9 cellular contexts compared by ENCODE assay signal in the genomic region with DNA sequence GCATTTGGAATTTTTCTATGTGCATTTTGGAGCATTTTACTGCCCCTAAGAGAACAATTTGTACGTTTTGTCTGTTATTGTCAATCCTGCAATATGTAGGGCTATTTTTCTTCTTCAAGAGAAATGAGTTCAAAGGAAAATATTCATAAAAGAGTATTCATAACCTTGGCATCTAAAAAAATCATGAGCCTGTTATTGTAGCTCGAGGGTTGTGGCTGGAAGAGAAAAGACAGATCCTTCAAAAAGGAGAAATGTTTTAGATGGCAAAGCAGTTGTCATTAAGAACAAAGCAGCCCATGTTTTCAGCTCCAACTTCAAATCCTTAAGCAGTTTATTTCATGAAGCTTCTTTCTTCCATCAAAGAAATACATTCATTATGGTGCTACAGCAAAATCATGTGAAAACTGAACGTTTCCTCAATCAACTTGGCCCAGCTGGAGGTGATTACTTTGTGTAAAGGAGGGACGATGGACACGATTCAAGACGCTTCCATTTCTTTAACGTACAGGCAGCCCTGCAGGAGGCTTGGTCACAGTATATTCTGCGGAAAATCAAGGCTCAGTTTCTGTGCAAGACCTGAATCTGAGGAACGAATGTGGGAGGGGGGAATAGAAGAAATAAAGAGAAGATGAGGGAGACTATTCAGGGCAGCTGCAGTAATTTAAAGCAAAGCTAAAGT. TPM values are rescaled to one million over a fixed set of nuclear protein-coding genes. Genes with fewer than 3 reads are reported as not detected.
A peak's percentile ranks its signal among the peaks of the same experiment; 100 is the strongest.
DNase-seq lines count a peak whose midpoint lies in the region; ATAC-seq, FAIRE-seq and TF ChIP-seq lines count a peak whose summit lies in the region.
"Had no signal": no experiment of that assay in that cellular context is flagged by ENCODE, and none has a peak within 500 bp of the region (broad histone marks: within the 10 kb centered on the region; RNA-seq: fewer than 3 reads in every experiment).

No MANE protein-coding gene starts in this region.

- peaks cover 27% of the 10 kb centered on the region for H3K4me1 Mint-ChIP-seq in MCF 10A (ENCODE audit: insufficient read depth, unreplicated experiment)
- H3K4me1 Mint-ChIP-seq in activated naive CD8-positive, alpha-beta T cell treated with anti-CD3 and anti-CD28 coated beads, Interleukin-2, amount 10 ng/mL, durations not matched to agents 7 days and 5 days, result peaks cover 22% of the 10 kb centered on the region

- BruUV-seq in MCF 10A (replicated peaks; lab: Mats Ljungman, UMichigan), result no TSS peak

- no peaks in the 10 kb centered on the region for H3K27me3 ChIP-seq in breast epithelium
- no peaks in the 10 kb centered on the region for H3K27me3 ChIP-seq in tibial nerve
- no peaks in the 10 kb centered on the region for H3K27me3 ChIP-seq in pancreas

- H3K27ac Mint-ChIP-seq in MCF 10A (ENCODE audit: low read depth, unreplicated experiment), result no peak overlapping the region
- no peak overlapping the region for H3K27ac Mint-ChIP-seq in activated naive CD8-positive, alpha-beta T cell treated with anti-CD3 and anti-CD28 coated beads, Interleukin-2, amount 10 ng/mL, durations not matched to agents 7 days and 5 days

- POLR2A ChIA-PET in MCF 10A (lab: Yijun Ruan, JAX), result interaction anchor here (1.0 to 4.5 kb wide), 4 partner anchors 11 to 210 kb away, joined by 3 to 41 read pairs (median 22); partner anchors contain the start of gene PRKD3
- POLR2A ChIA-PET in activated naive CD8-positive, alpha-beta T cell treated with anti-CD3 and anti-CD28 coated beads, Interleukin-2, amount 10 ng/mL, durations not matched to agents 7 days and 5 days (lab: Charles Lee), result interaction anchor here (1.2 kb wide), 1 partner anchor 15 kb away, joined by 4 read pairs; no protein-coding TSS in a partner anchor

- H3K27me3 Mint-ChIP-seq in MCF 10A (ENCODE audit: insufficient read depth, unreplicated experiment), result no peaks in the 10 kb centered on the region
- peaks cover 67% of the 10 kb centered on the region for H3K27me3 Mint-ChIP-seq in activated naive CD8-positive, alpha-beta T cell treated with anti-CD3 and anti-CD28 coated beads, Interleukin-2, amount 10 ng/mL, durations not matched to agents 7 days and 5 days

- 24 to 29% methylated on average over 9 of the region's 9 CpGs for WGBS in tibial nerve, 2 donors
- 54 to 62% methylated on average over 9 of the region's 9 CpGs for WGBS in pancreas, 2 donors

- no peak for FAIRE-seq in pancreas (lab: Jason Lieb, UNC)

- TF ChIP-seq CTCF in breast epithelium (IDR thresholded peaks at IDR 0.05), result no peak
- no peak for TF ChIP-seq CTCF in MCF 10A (IDR thresholded peaks at IDR 0.05; ENCODE audit: unreplicated experiment)
- TF ChIP-seq CTCF in tibial nerve (IDR thresholded peaks at IDR 0.05), result no peak
- no peak for TF ChIP-seq CTCF in pancreas (IDR thresholded peaks at IDR 0.05)

- H3K27ac ChIP-seq in breast epithelium (peak overlapping the region; percentile 70 to 75), tibial nerve (peak overlapping the region in 3 of 4 donors; percentile 22 to 89 (median 70)), pancreas (no peak overlapping the region)

- H3K4me1 ChIP-seq in breast epithelium (no peaks in the 10 kb centered on the region), tibial nerve (peaks cover 0 to 24% (median 6%) of the 10 kb centered on the region in 4 donors), pancreas (no peaks in the 10 kb centered on the region)

- H3K36me3 ChIP-seq in breast epithelium (no peaks in the 10 kb centered on the region), tibial nerve (no peaks in the 10 kb centered on the region), pancreas (no peaks in the 10 kb centered on the region)

- peak overlapping the region in 1 of 3 donors; percentile 25 for H3K4me3 ChIP-seq in breast epithelium
- peak overlapping the region in 3 of 4 donors; percentile 4 to 18 (median 8) for H3K4me3 ChIP-seq in tibial nerve
- no peak overlapping the region for H3K4me3 ChIP-seq in pancreas

- no peaks in the 10 kb centered on the region for H3K36me3 Mint-ChIP-seq in MCF 10A (ENCODE audit: insufficient read depth, unreplicated experiment)
- peaks cover 2% of the 10 kb centered on the region for H3K36me3 Mint-ChIP-seq in activated naive CD8-positive, alpha-beta T cell treated with anti-CD3 and anti-CD28 coated beads, Interleukin-2, amount 10 ng/mL, durations not matched to agents 7 days and 5 days

- TF ChIP-seq POLR2A in breast epithelium (IDR thresholded peaks at IDR 0.05) (no peak), tibial nerve (IDR thresholded peaks at IDR 0.05) (no peak)

- TF ChIP-seq EP300 in tibial nerve (IDR thresholded peaks at IDR 0.05), result no peak

- CTCF ChIA-PET in MCF 10A (lab: Yijun Ruan, JAX), result interaction anchor here (0.6 to 3.3 kb wide), 10 partner anchors 12 to 701 kb away, joined by 3 to 26 read pairs (median 4); no protein-coding TSS in a partner anchor

- intact Hi-C loops in breast epithelium (cut with DNase I; ENCODE audit: low total_unique reads) (no loop called here), MCF 10A (cut with micrococcal nuclease) (loop anchor here (5.0 kb wide), 1 partner anchor 54 kb away; the partner anchor contains the start of gene PRKD3), pancreas (cut with DNase I) (no loop called here)

- no peaks in the 10 kb centered on the region for H3K9me3 ChIP-seq in breast epithelium
- no peaks in the 10 kb centered on the region for H3K9me3 ChIP-seq in tibial nerve
- no peaks in the 10 kb centered on the region for H3K9me3 ChIP-seq in pancreas

- DNase-seq in breast epithelium (ENCODE audit: low spot score in 2 of 2) (no peak), MCF 10A (ENCODE audit: unreplicated experiment) (no peak), tibial nerve (ENCODE audit: low spot score in 2 of 2) (no peak), glomerular visceral epithelial cell (ENCODE audit: extremely low spot score) (no peak), NCI-H82 (lab: John Stamatoyannopoulos, UW) (no peak), pancreas (no peak)
- DNase-seq in activated naive CD8-positive, alpha-beta T cell treated with anti-CD3 and anti-CD28 coated beads, Interleukin-2, amount 10 ng/mL, durations not matched to agents 7 days and 5 days, result no peak
- DNase-seq: head of caudate nucleus had no signal

- no peak overlapping the region for H3K4me3 Mint-ChIP-seq in MCF 10A (ENCODE audit: unreplicated experiment)
- peak overlapping the region; percentile 39 for H3K4me3 Mint-ChIP-seq in activated naive CD8-positive, alpha-beta T cell treated with anti-CD3 and anti-CD28 coated beads, Interleukin-2, amount 10 ng/mL, durations not matched to agents 7 days and 5 days

- no peaks in the 10 kb centered on the region for H3K9me3 Mint-ChIP-seq in MCF 10A (ENCODE audit: unreplicated experiment)
- H3K9me3 Mint-ChIP-seq in activated naive CD8-positive, alpha-beta T cell treated with anti-CD3 and anti-CD28 coated beads, Interleukin-2, amount 10 ng/mL, durations not matched to agents 7 days and 5 days, result no peaks in the 10 kb centered on the region

- peak; percentile 14 for ATAC-seq in HG03039 (IDR thresholded peaks at IDR 0.05; ENCODE audit: unreplicated experiment)
- ATAC-seq in activated naive CD8-positive, alpha-beta T cell treated with anti-CD3 and anti-CD28 coated beads, Interleukin-2, amount 10 ng/mL, durations not matched to agents 7 days and 5 days (ENCODE audit: low read depth), result no peak
- no peak for ATAC-seq in pancreas

RNA-seq across cellular contexts. Expression of gene QPCT, which starts 31.4 kb away (rescaled TPM):
- total RNA-seq in breast epithelium (10 to 100 TPM in 1 of 3 donors, 1 to 10 TPM in 2; 3.7 to 12.5 (median 5.2) TPM), MCF 10A (2022) (not detected in 2 replicates), tibial nerve (1 to 10 TPM; 1.5 to 4.8 (median 3.1) TPM), pancreas (10 to 100 TPM in 1 of 6 donors, 1 to 10 TPM in 4, under 1 TPM in 1; 0.79 to 15.7 (median 3.6) TPM)
- total RNA-seq in activated naive CD8-positive, alpha-beta T cell treated with anti-CD3 and anti-CD28 coated beads, Interleukin-2, amount 10 ng/mL, durations not matched to agents 7 days and 5 days, result 1 to 10 TPM in 1 of 2 experiments, under 1 TPM in 1; 0.50 to 1.1 TPM
- polyA plus RNA-seq in pancreas, result 10 to 100 TPM; 15.3 to 69.0 TPM

RNA-seq across cellular contexts. Expression of gene PRKD3, which starts 51.2 kb away (rescaled TPM):
- total RNA-seq in breast epithelium (10 to 100 TPM; 46.5 to 57.4 (median 56.2) TPM), MCF 10A (2022) (22.0 and 23.9 TPM in 2 replicates), tibial nerve (10 to 100 TPM; 39.0 to 57.3 (median 54.4) TPM), pancreas (10 to 100 TPM in 3 of 6 donors, 1 to 10 TPM in 3; 6.7 to 17.2 (median 9.2) TPM)
- total RNA-seq in activated naive CD8-positive, alpha-beta T cell treated with anti-CD3 and anti-CD28 coated beads, Interleukin-2, amount 10 ng/mL, durations not matched to agents 7 days and 5 days, result 10 to 100 TPM; 25.0 to 31.3 TPM
- polyA plus RNA-seq in pancreas, result 1 to 10 TPM; 4.1 to 5.5 TPM

Comparison
In these comparisons a context has a peak if more than half of its experiments do, and no peak if none do; other contexts are left out.
1. H3K27ac ChIP-seq: peak in breast epithelium (2 of 2) and tibial nerve (3 of 4); none in pancreas (0 of 4).
2. H3K4me3 ChIP-seq: peak in tibial nerve (3 of 4); none in pancreas (0 of 4).